1 cellular context compared by ENCODE assay signal in genomic region chr9:114684036-114684435, GRCh38.
TF ChIP-seq lines count a peak whose summit lies in the region.

No MANE protein-coding gene starts in this region.

TF ChIP-seq in K562, 482 proteins besides CTCF, POLR2A, EP300 and RAD21:
- TF ChIP-seq CCAR2 (IDR thresholded peaks at IDR 0.05; ENCODE audit: low read depth, low read length) (no peak), CHD2 (IDR thresholded peaks at IDR 0.05; ENCODE audit: low read depth, low read length) (peak; percentile 43)
